ENCODE assay signal across 18 cellular contexts in genomic region chr4:67566335-67566734, GRCh38. TPM values are rescaled to one million over a fixed set of nuclear protein-coding genes. Genes with fewer than 3 reads are reported as not detected.
A peak's percentile ranks its signal among the peaks of the same experiment; 100 is the strongest.
DNase-seq lines count a peak whose midpoint lies in the region; ATAC-seq and TF ChIP-seq lines count a peak whose summit lies in the region.
"Had no signal": no experiment of that assay in that cellular context is flagged by ENCODE, and none has a peak within 500 bp of the region (broad histone marks: within the 10 kb centered on the region; RNA-seq: fewer than 3 reads in every experiment).

No MANE protein-coding gene starts in this region.

- ATAC-seq in HG02610 (IDR thresholded peaks at IDR 0.05; ENCODE audit: unreplicated experiment) (peak; percentile 42), HG02852 (IDR thresholded peaks at IDR 0.05; ENCODE audit: unreplicated experiment) (no peak), HG03196 (IDR thresholded peaks at IDR 0.05; ENCODE audit: unreplicated experiment) (no peak)
- ATAC-seq in activated T-helper 17 cell treated with anti-CD3 and anti-CD28 coated beads, Interleukin-2, amount 50 U/mL, for 72 hours (replicated peaks): peak; percentile 51
- peak; percentile 64 for ATAC-seq in stimulated activated effector memory CD8-positive, alpha-beta T cell treated with anti-CD3 and anti-CD28 coated beads, Interleukin-12 subunit alpha, Interleukin-12 subunit beta, amount 100 ng/mL, for 72 hours
- ATAC-seq: PC-3 had no signal

- peak overlapping the region; percentile 69 for H3K27ac Mint-ChIP-seq in activated naive CD4-positive, alpha-beta T cell treated with anti-CD3 and anti-CD28 coated beads for 36 hours
- H3K27ac Mint-ChIP-seq in activated T-helper 17 cell treated with anti-CD3 and anti-CD28 coated beads, Interleukin-2, amount 50 U/mL, for 72 hours: no peak overlapping the region
- H3K27ac Mint-ChIP-seq in stimulated activated effector memory CD8-positive, alpha-beta T cell treated with anti-CD3 and anti-CD28 coated beads, Interleukin-12 subunit alpha, Interleukin-12 subunit beta, amount 100 ng/mL, for 72 hours: no peak overlapping the region
- H3K27ac Mint-ChIP-seq: CD4-positive, alpha-beta T cell had no signal

- intact Hi-C loops in activated naive CD4-positive, alpha-beta T cell treated with anti-CD3 and anti-CD28 coated beads for 36 hours (cut with micrococcal nuclease): no loop called here

- no peaks in the 10 kb centered on the region for H3K27me3 ChIP-seq in WERI-Rb-1 (ENCODE audit: insufficient read depth, low read depth, severe bottlenecking)

- H3K36me3 Mint-ChIP-seq in activated naive CD4-positive, alpha-beta T cell treated with anti-CD3 and anti-CD28 coated beads for 36 hours (ENCODE audit: low read depth): peaks cover 7% of the 10 kb centered on the region
- H3K36me3 Mint-ChIP-seq in activated T-helper 17 cell treated with anti-CD3 and anti-CD28 coated beads, Interleukin-2, amount 50 U/mL, for 72 hours (ENCODE audit: low read depth): no peaks in the 10 kb centered on the region
- H3K36me3 Mint-ChIP-seq in stimulated activated effector memory CD8-positive, alpha-beta T cell treated with anti-CD3 and anti-CD28 coated beads, Interleukin-12 subunit alpha, Interleukin-12 subunit beta, amount 100 ng/mL, for 72 hours: no peaks in the 10 kb centered on the region

- DNase-seq in activated naive CD4-positive, alpha-beta T cell treated with anti-CD3 and anti-CD28 coated beads for 36 hours: peak; percentile 58
- DNase-seq in activated naive CD4-positive, alpha-beta T cell treated with anti-CD3 and anti-CD28 coated beads, Interleukin-2, amount 50 U/mL, for 16 hours: no peak
- DNase-seq in stimulated activated effector memory CD8-positive, alpha-beta T cell treated with anti-CD3 and anti-CD28 coated beads, Interleukin-12 subunit alpha, Interleukin-12 subunit beta, amount 100 ng/mL, for 72 hours (ENCODE audit: low spot score in 2 of 2): no peak
- DNase-seq in WERI-Rb-1: no peak
- DNase-seq: ACHN; Calu3; CD4-positive, alpha-beta T cell; KBM-7; NCI-H1092 treated with DMSO at 0.1 percent for 48 hours; NCI-H1694 treated with DMSO at 0.1 percent for 48 hours; NCI-H69; NK-92 treated with Interleukin-12 subunit alpha and Interleukin-12 subunit beta, amount 100 ng/mL, for 24 hours; PC-3 had no signal

- H3K9me3 Mint-ChIP-seq in activated naive CD4-positive, alpha-beta T cell treated with anti-CD3 and anti-CD28 coated beads for 36 hours: no peaks in the 10 kb centered on the region
- no peaks in the 10 kb centered on the region for H3K9me3 Mint-ChIP-seq in activated T-helper 17 cell treated with anti-CD3 and anti-CD28 coated beads, Interleukin-2, amount 50 U/mL, for 72 hours
- H3K9me3 Mint-ChIP-seq in stimulated activated effector memory CD8-positive, alpha-beta T cell treated with anti-CD3 and anti-CD28 coated beads, Interleukin-12 subunit alpha, Interleukin-12 subunit beta, amount 100 ng/mL, for 72 hours: no peaks in the 10 kb centered on the region
- H3K9me3 Mint-ChIP-seq: CD4-positive, alpha-beta T cell had no signal

- TF ChIP-seq CTCF in WERI-Rb-1 (IDR thresholded peaks at IDR 0.05; ENCODE audit: low read depth, low read length): no peak

- no peaks in the 10 kb centered on the region for H3K9me3 ChIP-seq in WERI-Rb-1 (ENCODE audit: severe bottlenecking)

- CTCF ChIA-PET in activated naive CD4-positive, alpha-beta T cell treated with anti-CD3 and anti-CD28 coated beads for 36 hours (lab: Charles Lee): interaction anchor here (0.7 to 2.3 kb wide), 3 partner anchors 10 to 23 kb away, joined by 3 to 6 read pairs (median 5); no protein-coding TSS in a partner anchor

- H3K4me1 Mint-ChIP-seq in activated naive CD4-positive, alpha-beta T cell treated with anti-CD3 and anti-CD28 coated beads for 36 hours (ENCODE audit: low read depth): peaks cover 38% of the 10 kb centered on the region
- H3K4me1 Mint-ChIP-seq in activated T-helper 17 cell treated with anti-CD3 and anti-CD28 coated beads, Interleukin-2, amount 50 U/mL, for 72 hours: no peaks in the 10 kb centered on the region
- H3K4me1 Mint-ChIP-seq in stimulated activated effector memory CD8-positive, alpha-beta T cell treated with anti-CD3 and anti-CD28 coated beads, Interleukin-12 subunit alpha, Interleukin-12 subunit beta, amount 100 ng/mL, for 72 hours: no peaks in the 10 kb centered on the region

- no peak overlapping the region for H3K4me3 ChIP-seq in WERI-Rb-1 (ENCODE audit: low read depth, low read length)

- H3K27me3 Mint-ChIP-seq in activated naive CD4-positive, alpha-beta T cell treated with anti-CD3 and anti-CD28 coated beads for 36 hours (ENCODE audit: low read depth): no peaks in the 10 kb centered on the region
- H3K27me3 Mint-ChIP-seq in activated T-helper 17 cell treated with anti-CD3 and anti-CD28 coated beads, Interleukin-2, amount 50 U/mL, for 72 hours: no peaks in the 10 kb centered on the region
- H3K27me3 Mint-ChIP-seq: CD4-positive, alpha-beta T cell had no signal

- no peaks in the 10 kb centered on the region for H3K36me3 ChIP-seq in WERI-Rb-1

- no peak overlapping the region for H3K27ac ChIP-seq in WERI-Rb-1

- no peak overlapping the region for H3K4me3 Mint-ChIP-seq in activated naive CD4-positive, alpha-beta T cell treated with anti-CD3 and anti-CD28 coated beads for 36 hours
- H3K4me3 Mint-ChIP-seq in activated T-helper 17 cell treated with anti-CD3 and anti-CD28 coated beads, Interleukin-2, amount 50 U/mL, for 72 hours: no peak overlapping the region
- no peak overlapping the region for H3K4me3 Mint-ChIP-seq in stimulated activated effector memory CD8-positive, alpha-beta T cell treated with anti-CD3 and anti-CD28 coated beads, Interleukin-12 subunit alpha, Interleukin-12 subunit beta, amount 100 ng/mL, for 72 hours
- H3K4me3 Mint-ChIP-seq: CD4-positive, alpha-beta T cell had no signal

RNA-seq across cellular contexts. Expression of gene STAP1, which starts 7.8 kb away (rescaled TPM):
- total RNA-seq in activated naive CD4-positive, alpha-beta T cell treated with anti-CD3 and anti-CD28 coated beads for 36 hours: 10 to 100 TPM; 18.9 to 22.1 TPM
- total RNA-seq in activated T-helper 17 cell treated with anti-CD3 and anti-CD28 coated beads, Interleukin-2, amount 50 U/mL, for 72 hours: 1 to 10 TPM; 2.6 to 2.7 TPM
- total RNA-seq: Calu3, MCF 10A, PC-3 had no signal

RNA-seq across cellular contexts. Expression of gene CENPC, which starts 21.0 kb away (rescaled TPM):
- 10 to 100 TPM; 46.0 to 51.7 TPM for total RNA-seq in activated naive CD4-positive, alpha-beta T cell treated with anti-CD3 and anti-CD28 coated beads for 36 hours
- total RNA-seq in activated T-helper 17 cell treated with anti-CD3 and anti-CD28 coated beads, Interleukin-2, amount 50 U/mL, for 72 hours: 10 to 100 TPM; 30.9 to 64.9 TPM

Comparison
In these comparisons a context has a peak if more than half of its experiments do, and no peak if none do; other contexts are left out.
1. ATAC-seq: peak in HG02610 (single experiment), activated T-helper 17 cell treated with anti-CD3 and anti-CD28 coated beads, Interleukin-2, amount 50 U/mL, for 72 hours (single experiment) and stimulated activated effector memory CD8-positive, alpha-beta T cell treated with anti-CD3 and anti-CD28 coated beads, Interleukin-12 subunit alpha, Interleukin-12 subunit beta, amount 100 ng/mL, for 72 hours (single experiment); none in HG02852 (single experiment) and HG03196 (single experiment).
2. RNA of gene STAP1, which starts 7.8 kb away (total RNA-seq): 18.9 to 22.1 TPM in activated naive CD4-positive, alpha-beta T cell treated with anti-CD3 and anti-CD28 coated beads for 36 hours; 2.6 to 2.7 TPM in activated T-helper 17 cell treated with anti-CD3 and anti-CD28 coated beads, Interleukin-2, amount 50 U/mL, for 72 hours; every median in the first group is over 4 times any median in the second.